Comparison of ENCODE assay signal across 26 cellular contexts in the genomic region with DNA sequence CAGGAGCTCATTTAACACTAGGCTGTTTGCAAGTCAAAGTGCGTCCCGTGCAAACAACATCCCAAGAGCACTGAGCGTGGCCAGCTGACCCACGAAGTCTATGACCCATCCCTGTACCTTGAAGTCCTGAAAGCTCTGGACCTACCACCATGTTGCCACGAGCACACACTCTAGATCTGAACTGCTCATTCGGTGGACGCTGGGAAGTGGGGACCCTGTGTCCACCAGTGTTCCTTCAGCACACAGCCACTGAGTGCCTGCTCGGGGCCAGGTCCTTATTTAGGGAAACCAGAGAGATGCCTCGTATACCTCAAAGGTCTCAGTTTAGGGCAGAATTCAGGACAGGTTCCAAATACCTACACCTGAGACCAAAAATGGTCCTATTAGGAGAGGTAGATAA.
DNase-seq lines count a peak whose midpoint lies in the region; ATAC-seq, FAIRE-seq and TF ChIP-seq lines count a peak whose summit lies in the region.
"Had no signal": no experiment of that assay in that cellular context is flagged by ENCODE, and none has a peak within 500 bp of the region (broad histone marks: within the 10 kb centered on the region; RNA-seq: fewer than 3 reads in every experiment).

No MANE protein-coding gene starts in this region.

- H3K27ac Mint-ChIP-seq in Calu3 (ENCODE audit: unreplicated experiment): peak overlapping the region; percentile 77
- H3K27ac Mint-ChIP-seq in progenitor cell of endocrine pancreas: peak overlapping the region; percentile 84
- H3K27ac Mint-ChIP-seq: activated CD4-positive, alpha-beta T cell treated with anti-CD3 and anti-CD28 coated beads, Interleukin-2, amount 10 ng/mL, durations not matched to agents 24 days and 14 days; activated naive CD4-positive, alpha-beta T cell treated with anti-CD3 and anti-CD28 coated beads, Interleukin-2, amount 50 U/mL, for 72 hours; activated T-helper 2 cell treated with anti-CD3 and anti-CD28 coated beads, Interferon-gamma antibody, Interleukin-2, Interleukin-4, amounts not matched to agents 10 μg/mL and 5 μg/mL and 100 μg/mL, durations not matched to agents 14 hours and 24 hours and 36 hours had no signal

- no peaks in the 10 kb centered on the region for H3K9me1 ChIP-seq in keratinocyte (ENCODE audit: control insufficient read depth, extremely low read depth, insufficient read depth, low read length)

- intact Hi-C loops in Calu3 (cut with micrococcal nuclease; ENCODE audit: unreplicated experiment): no loop called here

- H3K9ac ChIP-seq in OCI-LY3 (ENCODE audit: low read length) (no peak overlapping the region), keratinocyte (ENCODE audit: control insufficient read depth, extremely low read depth, insufficient read depth, low read length) (no peak overlapping the region)
- H3K9ac ChIP-seq: BLaER1 treated with 17β-estradiol and CSF1 and Interleukin-3, amounts not matched to agents 10 nM and 100 nM had no signal

- H3K4me1 Mint-ChIP-seq in Calu3 (ENCODE audit: low read depth, unreplicated experiment) (peaks cover 54% of the 10 kb centered on the region), progenitor cell of endocrine pancreas (ENCODE audit: low read depth) (peaks cover 52% of the 10 kb centered on the region)
- H3K4me1 Mint-ChIP-seq: activated CD4-positive, alpha-beta T cell treated with anti-CD3 and anti-CD28 coated beads, Interleukin-2, amount 10 ng/mL, durations not matched to agents 24 days and 14 days had no signal

- no peaks in the 10 kb centered on the region for H3K36me3 ChIP-seq in OCI-LY3 (replicated peaks; ENCODE audit: low read depth, low read length)
- no peaks in the 10 kb centered on the region for H3K36me3 ChIP-seq in keratinocyte (ENCODE audit: control insufficient read depth in 2 of 2, extremely low read depth in 1 of 2, insufficient read depth in 2 of 2, low read length in 2 of 2)
- H3K36me3 ChIP-seq: BLaER1 treated with 17β-estradiol and CSF1 and Interleukin-3, amounts not matched to agents 10 nM and 100 nM; gastrocnemius medialis; ovary; spleen; tibial nerve; WERI-Rb-1 had no signal

- H3K4me3 ChIP-seq in OCI-LY3 (ENCODE audit: low read length): no peak overlapping the region
- H3K4me3 ChIP-seq in keratinocyte (ENCODE audit: control insufficient read depth in 2 of 3, extremely low read depth in 1 of 3, insufficient read depth in 2 of 3, low read depth in 1 of 3, low read length in 3 of 3): no peak overlapping the region
- H3K4me3 ChIP-seq: BLaER1 treated with 17β-estradiol and CSF1 and Interleukin-3, amounts not matched to agents 10 nM and 100 nM; gastrocnemius medialis; ovary; spleen; tibial nerve had no signal

- H2AFZ ChIP-seq in OCI-LY3 (ENCODE audit: low read depth, low read length) (no peak overlapping the region), keratinocyte (ENCODE audit: control insufficient read depth, low read length) (peak overlapping the region; percentile 49)

- H3K27ac ChIP-seq in OCI-LY3 (ENCODE audit: low read length): no peak overlapping the region
- H3K27ac ChIP-seq in keratinocyte (ENCODE audit: control insufficient read depth, insufficient read depth, low read length): no peak overlapping the region
- H3K27ac ChIP-seq: BLaER1 treated with 17β-estradiol and CSF1 and Interleukin-3, amounts not matched to agents 10 nM and 100 nM; gastrocnemius medialis; ovary; spleen; tibial nerve; WERI-Rb-1 had no signal

- no peak overlapping the region for H3K4me3 Mint-ChIP-seq in Calu3 (ENCODE audit: low read depth, unreplicated experiment)
- H3K4me3 Mint-ChIP-seq in progenitor cell of endocrine pancreas (ENCODE audit: low read depth): no peak overlapping the region
- H3K4me3 Mint-ChIP-seq: activated CD4-positive, alpha-beta T cell treated with anti-CD3 and anti-CD28 coated beads, Interleukin-2, amount 10 ng/mL, durations not matched to agents 24 days and 14 days; neural crest cell had no signal

- TF ChIP-seq CTCF in Calu3 (IDR thresholded peaks at IDR 0.05; ENCODE audit: unreplicated experiment) (no peak), OCI-LY3 (IDR thresholded peaks at IDR 0.05; ENCODE audit: low read depth, low read length) (no peak), keratinocyte (optimal IDR thresholded peaks at IDR 0.05 in 1 of 3, IDR thresholded peaks at IDR 0.05 in 1 of 3, conservative IDR thresholded peaks at IDR 0.05 in 1 of 3; ENCODE audit: extremely low read depth in 1 of 3, insufficient read depth in 2 of 3, low read length in 3 of 3) (no peak), progenitor cell of endocrine pancreas (IDR thresholded peaks at IDR 0.05; ENCODE audit: unreplicated experiment) (no peak)

- H3K4me2 ChIP-seq in OCI-LY3 (ENCODE audit: low read length) (peak overlapping the region; percentile 50; the same call in 1 of the 2 replicates), keratinocyte (ENCODE audit: control insufficient read depth, extremely low read depth, insufficient read depth, low read depth, low read length) (peak overlapping the region; percentile 10)
- H3K4me2 ChIP-seq: BLaER1 treated with 17β-estradiol and CSF1 and Interleukin-3, amounts not matched to agents 10 nM and 100 nM had no signal

- H4K20me1 ChIP-seq in OCI-LY3 (ENCODE audit: insufficient read depth, low read length) (no peaks in the 10 kb centered on the region), keratinocyte (ENCODE audit: control insufficient read depth, extremely low read depth, insufficient read depth, low read length) (no peaks in the 10 kb centered on the region)
- H4K20me1 ChIP-seq: BLaER1 treated with 17β-estradiol and CSF1 and Interleukin-3, amounts not matched to agents 10 nM and 100 nM had no signal

- DNase-seq in Calu3 (no peak), keratinocyte (ENCODE audit: low read depth, low spot score) (no peak), progenitor cell of endocrine pancreas (ENCODE audit: low spot score, unreplicated experiment) (no peak), HUDEP-2 (lab: John Stamatoyannopoulos, UW; ENCODE audit: unreplicated experiment in 76 of 76) (no peak)
- no peak for DNase-seq in central memory CD4-positive, alpha-beta T cell
- DNase-seq: activated CD4-positive, alpha-beta T cell treated with anti-CD3 and anti-CD28 coated beads, Interleukin-2, amount 10 ng/mL, durations not matched to agents 24 days and 14 days; activated CD8-positive, alpha-beta memory T cell treated with anti-CD3 and anti-CD28 coated beads for 24 hours; activated T-cell treated with anti-CD3 and anti-CD28 coated beads for 4 hours; amygdala; gastrocnemius medialis; MM.1S; NCI-H345; ovary; spleen; stimulated activated CD4-positive, alpha-beta T cell treated with anti-CD3 and anti-CD28 coated beads, Interleukin-2, amount 100 ng/mL, for 24 hours; T1000; WERI-Rb-1 had no signal

- H3K4me1 ChIP-seq in OCI-LY3 (ENCODE audit: low read length) (peaks cover 19% of the 10 kb centered on the region), keratinocyte (ENCODE audit: control insufficient read depth, extremely low read depth, insufficient read depth, low read length) (peaks cover 32% of the 10 kb centered on the region)

- H3K27me3 ChIP-seq in OCI-LY3 (ENCODE audit: low read depth, low read length) (0 out of 2 replicates have a peak, but pooled peaks cover 3% of the 10 kb centered on the region), keratinocyte (ENCODE audit: control insufficient read depth, extremely low read depth, insufficient read depth, low read length) (no peaks in the 10 kb centered on the region)
- H3K27me3 ChIP-seq: BLaER1 treated with 17β-estradiol and CSF1 and Interleukin-3, amounts not matched to agents 10 nM and 100 nM; gastrocnemius medialis; ovary; spleen had no signal

- H3K9me3 Mint-ChIP-seq in Calu3 (ENCODE audit: low read depth, unreplicated experiment) (no peaks in the 10 kb centered on the region), progenitor cell of endocrine pancreas (ENCODE audit: low read depth) (peaks cover 7% of the 10 kb centered on the region)
- H3K9me3 Mint-ChIP-seq: activated CD4-positive, alpha-beta T cell treated with anti-CD3 and anti-CD28 coated beads, Interleukin-2, amount 10 ng/mL, durations not matched to agents 24 days and 14 days; activated naive CD4-positive, alpha-beta T cell treated with anti-CD3 and anti-CD28 coated beads, Interleukin-2, amount 50 U/mL, for 72 hours; activated T-helper 2 cell treated with anti-CD3 and anti-CD28 coated beads, Interferon-gamma antibody, Interleukin-2, Interleukin-4, amounts not matched to agents 10 μg/mL and 5 μg/mL and 100 μg/mL, durations not matched to agents 14 hours and 24 hours and 36 hours had no signal

- H3K79me2 ChIP-seq in OCI-LY3 (ENCODE audit: low read length) (no peaks in the 10 kb centered on the region), keratinocyte (ENCODE audit: control insufficient read depth, insufficient read depth, low read length) (no peaks in the 10 kb centered on the region)

- CTCF ChIA-PET in Calu3 (lab: Charles Lee): interaction anchor here (0.5 to 1.6 kb wide), 4 partner anchors 8 to 362 kb away, joined by 3 to 4 read pairs (median 4); a partner anchor contains a TSS

- no peaks in the 10 kb centered on the region for H3K27me3 Mint-ChIP-seq in Calu3 (ENCODE audit: unreplicated experiment)
- peaks cover 3% of the 10 kb centered on the region for H3K27me3 Mint-ChIP-seq in progenitor cell of endocrine pancreas

- BruUV-seq in Calu3 (replicated peaks; lab: Mats Ljungman, UMichigan): no TSS peak

- dilution Hi-C loops in keratinocyte (cut with MboI; ENCODE audit: extremely low pct_ligation_motif_present, low sequenced_read_pairs): no loop called here

- H3K9me3 ChIP-seq in OCI-LY3 (ENCODE audit: insufficient read depth, low read length) (no peaks in the 10 kb centered on the region), keratinocyte (ENCODE audit: control insufficient read depth, low read depth, low read length) (no peaks in the 10 kb centered on the region)
- H3K9me3 ChIP-seq: gastrocnemius medialis, ovary had no signal

- ATAC-seq in GM21717 (IDR thresholded peaks at IDR 0.05; ENCODE audit: unreplicated experiment): no peak
- ATAC-seq: activated naive CD4-positive, alpha-beta T cell treated with anti-CD3 and anti-CD28 coated beads, Interleukin-2, amount 50 U/mL, for 72 hours; gastrocnemius medialis had no signal

- H3K36me3 Mint-ChIP-seq in Calu3 (ENCODE audit: insufficient read depth, unreplicated experiment): no peaks in the 10 kb centered on the region
- H3K36me3 Mint-ChIP-seq in progenitor cell of endocrine pancreas (ENCODE audit: insufficient read depth): no peaks in the 10 kb centered on the region
- H3K36me3 Mint-ChIP-seq: activated naive CD4-positive, alpha-beta T cell treated with anti-CD3 and anti-CD28 coated beads, Interleukin-2, amount 50 U/mL, for 72 hours had no signal

- FAIRE-seq in keratinocyte (lab: Jason Lieb, UNC): no peak
- FAIRE-seq: H54, RCC 7860 had no signal
